ENCODE assay signal across 8 cellular contexts in genomic region chr17:21422382-21423189, GRCh38. TPM values are rescaled to one million over a fixed set of nuclear protein-coding genes. Genes with fewer than 3 reads are reported as not detected.
A peak's percentile ranks its signal among the peaks of the same experiment; 100 is the strongest.
DNase-seq lines count a peak whose midpoint lies in the region; ATAC-seq and TF ChIP-seq lines count a peak whose summit lies in the region.
"Not testable (repeated sequence)": the region's sequence is repeated elsewhere in the genome, so short reads cannot be mapped to it uniquely, and the experiment has no call there.
"Had no signal": no experiment of that assay in that cellular context is flagged by ENCODE, and none has a peak within 500 bp of the region (broad histone marks: within the 10 kb centered on the region; RNA-seq: fewer than 3 reads in every experiment).

No MANE protein-coding gene starts in this region.

- H3K27ac Mint-ChIP-seq in naive thymus-derived CD8-positive, alpha-beta T cell, result peak overlapping the region in 8 of 10 donors; percentile 29 to 88 (median 76)

- H3K27ac ChIP-seq in heart left ventricle, result not testable (repeated sequence)

- ATAC-seq in heart left ventricle, result peak in 3 of 4 donors; percentile 7 to 30 (median 9)
- not testable (repeated sequence) for ATAC-seq in naive thymus-derived CD8-positive, alpha-beta T cell

- not testable (repeated sequence) for H3K27me3 Mint-ChIP-seq in naive thymus-derived CD8-positive, alpha-beta T cell

- peaks cover 24 to 50% (median 35%) of the 10 kb centered on the region in 4 donors for H3K4me1 Mint-ChIP-seq in naive thymus-derived CD8-positive, alpha-beta T cell

- POLR2A ChIA-PET in naive thymus-derived CD8-positive, alpha-beta T cell (lab: Charles Lee), result not testable (repeated sequence)

- intact Hi-C loops in heart left ventricle (cut with DNase I), result loop anchor here in 1 of 10 donors (5.0 kb wide), 1 partner anchor 285 kb away; no protein-coding TSS in a partner anchor
- intact Hi-C loops in posterior vena cava (cut with DNase I), result not testable (repeated sequence)

- H3K4me3 Mint-ChIP-seq in naive thymus-derived CD8-positive, alpha-beta T cell, result not testable (repeated sequence)

- not testable (repeated sequence) for H3K27me3 ChIP-seq in heart left ventricle

- peak; percentile 8 for DNase-seq in Daoy (ENCODE audit: low read depth)
- peak; percentile 24 for DNase-seq in NCI-H2171 treated with DMSO at 0.1 percent for 48 hours (lab: John Stamatoyannopoulos, UW)
- DNase-seq in cerebellum (ENCODE audit: low spot score), result peak; percentile 53
- not testable (repeated sequence) for DNase-seq in heart left ventricle; naive thymus-derived CD8-positive, alpha-beta T cell
- peak; percentile 51 for DNase-seq in islet precursor cell
- peak; percentile 23 for DNase-seq in posterior vena cava (ENCODE audit: low spot score)

- not testable (repeated sequence) for TF ChIP-seq CTCF in heart left ventricle (IDR thresholded peaks at IDR 0.05)

- H3K9me3 Mint-ChIP-seq in naive thymus-derived CD8-positive, alpha-beta T cell, result not testable (repeated sequence)

- H3K4me3 ChIP-seq in heart left ventricle, result not testable (repeated sequence)

- WGBS in heart left ventricle, 4 donors, result 69 to 89% (median 78%) methylated on average over 8 to 10 of the region's 13 CpGs

- not testable (repeated sequence) for H3K36me3 ChIP-seq in heart left ventricle

- not testable (repeated sequence) for TF ChIP-seq POLR2A in heart left ventricle (IDR thresholded peaks at IDR 0.05)

- not testable (repeated sequence) for H3K36me3 Mint-ChIP-seq in naive thymus-derived CD8-positive, alpha-beta T cell

- H3K9me3 ChIP-seq in heart left ventricle, result not testable (repeated sequence)

- H3K4me1 ChIP-seq in heart left ventricle, result peaks cover 0 to 26% (median 2%) of the 10 kb centered on the region in 12 donors

RNA-seq across cellular contexts. Expression of gene KCNJ12, which starts 46.4 kb away (rescaled TPM):
- 2.8 and 2.9 TPM in 2 replicates for total RNA-seq in Daoy (2014; rRNA removed; shearing (Covaris generic))
- total RNA-seq in cerebellum (2.8 TPM), heart left ventricle (10 to 100 TPM in 3 of 9 donors, 1 to 10 TPM in 6; 7.5 to 24.2 (median 9.1) TPM), posterior vena cava (1 to 10 TPM; 6.8 to 6.9 TPM)
- 1 to 10 TPM; 6.6 to 7.3 TPM for polyA plus RNA-seq in heart left ventricle
- not detected for total RNA-seq in naive thymus-derived CD8-positive, alpha-beta T cell
- polyA plus RNA-seq in naive thymus-derived CD8-positive, alpha-beta T cell, result under 1 TPM in 2 of 3 donors, not detected in 1; 0.16 to 0.18 TPM
- polyA plus RNA-seq: K562 had no signal
